In genomic region chr2:236887953-236888765, GRCh38 we compare ENCODE assay signal across 13 cellular contexts.
A peak's percentile ranks its signal among the peaks of the same experiment; 100 is the strongest.
DNase-seq lines count a peak whose midpoint lies in the region; ATAC-seq and TF ChIP-seq lines count a peak whose summit lies in the region.
"Had no signal": no experiment of that assay in that cellular context is flagged by ENCODE, and none has a peak within 500 bp of the region (broad histone marks: within the 10 kb centered on the region; RNA-seq: fewer than 3 reads in every experiment).

No MANE protein-coding gene starts in this region.

- peak overlapping the region; percentile 76 for H3K27ac Mint-ChIP-seq in osteocyte (ENCODE audit: unreplicated experiment)
- H3K27ac Mint-ChIP-seq: activated naive CD8-positive, alpha-beta T cell treated with anti-CD3 and anti-CD28 coated beads, Interleukin-2, amount 50 U/mL, for 24 hours; WTC11 had no signal

- H3K36me3 ChIP-seq in heart right ventricle (no peaks in the 10 kb centered on the region), esophagus squamous epithelium (no peaks in the 10 kb centered on the region), urinary bladder (ENCODE audit: insufficient read depth) (no peaks in the 10 kb centered on the region)

- peaks cover 25% of the 10 kb centered on the region for H3K4me1 Mint-ChIP-seq in osteocyte (ENCODE audit: unreplicated experiment)
- H3K4me1 Mint-ChIP-seq: activated naive CD8-positive, alpha-beta T cell treated with anti-CD3 and anti-CD28 coated beads, Interleukin-2, amount 50 U/mL, for 24 hours had no signal

- no peaks in the 10 kb centered on the region for H3K9me3 Mint-ChIP-seq in osteocyte (ENCODE audit: unreplicated experiment)
- H3K9me3 Mint-ChIP-seq: activated naive CD8-positive, alpha-beta T cell treated with anti-CD3 and anti-CD28 coated beads, Interleukin-2, amount 50 U/mL, for 24 hours had no signal

- H3K27ac ChIP-seq in heart right ventricle (peak overlapping the region in 9 of 10 donors; percentile 11 to 85 (median 72)), esophagus squamous epithelium (peak overlapping the region in 3 of 4 donors; percentile 53 to 86 (median 78)), urinary bladder (ENCODE audit: low read depth) (peak overlapping the region; percentile 60)
- H3K27ac ChIP-seq: A549 had no signal

- intact Hi-C loops in heart right ventricle (cut with DNase I), result no loop called here
- intact Hi-C loops in left ventricle myocardium superior (cut with micrococcal nuclease), result no loop called here
- intact Hi-C loops in esophagus squamous epithelium (cut with DNase I), result no loop called here

- 84 to 85% methylated on average over 15 of the region's 15 CpGs for WGBS in heart right ventricle, 2 donors
- WGBS in esophagus squamous epithelium, 2 donors, result 80 to 90% methylated on average over 10 to 14 of the region's 15 CpGs
- WGBS in urinary bladder, result 67% methylated on average over 15 of the region's 15 CpGs

- TF ChIP-seq POLR2A in esophagus squamous epithelium (IDR thresholded peaks at IDR 0.05), result no peak

- H3K4me3 ChIP-seq in heart right ventricle (no peak overlapping the region), esophagus squamous epithelium (no peak overlapping the region), urinary bladder (ENCODE audit: low read depth, low read length) (no peak overlapping the region)
- H3K4me3 ChIP-seq: A549 had no signal

- H3K4me3 Mint-ChIP-seq in osteocyte (ENCODE audit: unreplicated experiment), result no peak overlapping the region
- H3K4me3 Mint-ChIP-seq: activated naive CD8-positive, alpha-beta T cell treated with anti-CD3 and anti-CD28 coated beads, Interleukin-2, amount 50 U/mL, for 24 hours; WTC11 had no signal

- no peak for DNase-seq in heart right ventricle
- no peak for DNase-seq in left ventricle myocardium superior
- DNase-seq in esophagus squamous epithelium (lab: John Stamatoyannopoulos, UW), result no peak
- DNase-seq in osteocyte (ENCODE audit: extremely low spot score, unreplicated experiment), result no peak
- DNase-seq in activated T-cell treated with anti-CD3 and anti-CD28 coated beads for 4 hours, result no peak
- DNase-seq: activated naive CD8-positive, alpha-beta T cell treated with anti-CD3 and anti-CD28 coated beads, Interleukin-2, amount 50 U/mL, for 24 hours; NCI-H1048; stimulated activated CD4-positive, alpha-beta T cell treated with anti-CD3 and anti-CD28 coated beads, Interleukin-4, amount 100 ng/mL, for 1 hour had no signal

- H3K4me1 ChIP-seq in heart right ventricle (peaks cover 0 to 30% (median 20%) of the 10 kb centered on the region in 9 donors), esophagus squamous epithelium (peaks cover 0 to 18% (median 8%) of the 10 kb centered on the region in 3 donors), urinary bladder (ENCODE audit: insufficient read depth) (no peaks in the 10 kb centered on the region)
- H3K4me1 ChIP-seq: A549 had no signal

- H3K27me3 ChIP-seq in heart right ventricle, result no peaks in the 10 kb centered on the region
- H3K27me3 ChIP-seq in esophagus squamous epithelium, result no peaks in the 10 kb centered on the region

- H3K27me3 Mint-ChIP-seq in osteocyte (ENCODE audit: unreplicated experiment), result no peaks in the 10 kb centered on the region

- H3K9me3 ChIP-seq in heart right ventricle (peaks cover 0 to 6% (median 0%) of the 10 kb centered on the region in 11 donors), esophagus squamous epithelium (no peaks in the 10 kb centered on the region)
- H3K9me3 ChIP-seq: A549 had no signal

- ATAC-seq in heart right ventricle, result peak in 1 of 8 donors; percentile 57
- ATAC-seq in left ventricle myocardium superior, result no peak
- ATAC-seq in HG03175 (IDR thresholded peaks at IDR 0.05; ENCODE audit: unreplicated experiment), result no peak
- ATAC-seq in HG03159 (IDR thresholded peaks at IDR 0.05; ENCODE audit: unreplicated experiment), result no peak
- ATAC-seq: A549; activated naive CD8-positive, alpha-beta T cell treated with anti-CD3 and anti-CD28 coated beads, Interleukin-2, amount 50 U/mL, for 24 hours; WTC11 had no signal

- TF ChIP-seq CTCF in heart right ventricle (IDR thresholded peaks at IDR 0.05), result no peak
- no peak for TF ChIP-seq CTCF in esophagus squamous epithelium (IDR thresholded peaks at IDR 0.05)
- TF ChIP-seq CTCF in osteocyte (IDR thresholded peaks at IDR 0.05), result no peak

- H3K36me3 Mint-ChIP-seq in osteocyte (ENCODE audit: unreplicated experiment), result peaks cover 3% of the 10 kb centered on the region
- H3K36me3 Mint-ChIP-seq: WTC11 had no signal
